In genomic region chr16:2911580-2912329, GRCh38 we compare ENCODE assay signal across 8 cellular contexts. TPM values are rescaled to one million over a fixed set of nuclear protein-coding genes. Genes with fewer than 3 reads are reported as not detected.
A peak's percentile ranks its signal among the peaks of the same experiment; 100 is the strongest.
DNase-seq lines count a peak whose midpoint lies in the region; ATAC-seq and TF ChIP-seq lines count a peak whose summit lies in the region.

Gene FLYWCH1, plus strand, starts transcription at chr16:2911931. Its CDS starts 17,755 bp downstream, at chr16:2929686.

- peaks cover 0 to 28% of the 10 kb centered on the region in 2 donors for H3K36me3 ChIP-seq in adrenal gland (replicated peaks in 1 of 2)
- peaks cover 0 to 11% (median 0%) of the 10 kb centered on the region in 4 donors for H3K36me3 ChIP-seq in transverse colon

- in situ Hi-C loops in transverse colon (cut with MboI; ENCODE audit: low pct_ligation_motif_present in 1 of 4, low pct_unique_long_range_greater_than_20kb in 1 of 4, low sequenced_read_pairs in 3 of 4): no loop called here

- peak; percentile 82 for ATAC-seq in HG02884 (IDR thresholded peaks at IDR 0.05; ENCODE audit: unreplicated experiment)

- H3K27ac ChIP-seq in adrenal gland: peak within 1 kb of the TSS; percentile 55 to 95 (median 85)
- peak within 1 kb of the TSS; percentile 87 to 94 (median 92) for H3K27ac ChIP-seq in transverse colon

- H3K4me3 ChIP-seq in adrenal gland: peak within 1 kb of the TSS in 3 of 4 donors; percentile 40 to 93 (median 82)
- peak within 1 kb of the TSS; percentile 71 to 96 (median 84) for H3K4me3 ChIP-seq in transverse colon

- peaks cover 7 to 12% of the 10 kb centered on the region in 2 donors for H3K4me1 ChIP-seq in adrenal gland (replicated peaks in 1 of 2)
- H3K4me1 ChIP-seq in transverse colon: peaks cover 0 to 16% (median 7%) of the 10 kb centered on the region in 4 donors

- H3K27me3 ChIP-seq in adrenal gland: no peaks in the 10 kb centered on the region
- H3K27me3 ChIP-seq in transverse colon: peaks cover 4% of the 10 kb centered on the region

- TF ChIP-seq CTCF in adrenal gland (IDR thresholded peaks at IDR 0.05) (peak in 1 of 6 experiments; percentile 28), transverse colon (IDR thresholded peaks at IDR 0.05) (no peak)

- no peak for TF ChIP-seq EP300 in transverse colon (IDR thresholded peaks at IDR 0.05; ENCODE audit: low read depth)

- DNase-seq in NCI-H146 treated with DMSO at 0.1 percent for 48 hours (lab: John Stamatoyannopoulos, UW; ENCODE audit: unreplicated experiment): peak; percentile 95
- DNase-seq in T-helper 1 cell: peak; percentile 94 to 99 (median 97)
- DNase-seq in adrenal gland: peak; percentile 97 to 99 (median 99)
- peak; percentile 99 for DNase-seq in cardiac septum (ENCODE audit: low spot score)
- peak; percentile 97 for DNase-seq in pons (ENCODE audit: low spot score)
- DNase-seq in transverse colon: peak; percentile 99

- WGBS in adrenal gland, 4 donors: 0% methylated on average over 4 to 86 of the region's 87 CpGs
- WGBS in transverse colon (ENCODE audit: low coverage in 1 of 2), 2 donors: 0% methylated on average over 43 of the region's 87 CpGs; no CpG with 5 or more reads in 1 of the 2 donors

- H3K9me3 ChIP-seq in adrenal gland (replicated peaks in 1 of 3) (no peaks in the 10 kb centered on the region), transverse colon (no peaks in the 10 kb centered on the region)

- TF ChIP-seq POLR2A in GM15510 (IDR thresholded peaks at IDR 0.05; ENCODE audit: borderline replicate concordance, extremely low read depth, insufficient read length) (peak; percentile 79), adrenal gland (IDR thresholded peaks at IDR 0.05) (peak; percentile 85 to 86), transverse colon (IDR thresholded peaks at IDR 0.05) (peak; percentile 20)

- intact Hi-C loops in adrenal gland (cut with DNase I) (no loop called here), cardiac septum (cut with DNase I) (loop anchor here (5.0 kb wide), 2 partner anchors 44 to 159 kb away; partner anchors contain the start of gene SRRM2), transverse colon (cut with DNase I; ENCODE audit: low total_unique reads) (no loop called here)

RNA-seq across cellular contexts. Expression of gene FLYWCH1, which starts in this region (rescaled TPM):
- 10 to 100 TPM; 31.9 to 89.8 (median 50.4) TPM for total RNA-seq in adrenal gland
- 10 to 100 TPM in 2 of 3 donors, 1 to 10 TPM in 1; 3.3 to 79.7 (median 55.6) TPM for polyA plus RNA-seq in adrenal gland
- 43.5 TPM for total RNA-seq in cardiac septum
- total RNA-seq in transverse colon: 10 to 100 TPM; 29.1 to 59.1 (median 34.6) TPM

Comparison
In these comparisons a context has a peak if more than half of its experiments do, and no peak if none do; other contexts are left out.
1. Peak in every context shown above with its lines: DNase-seq, ATAC-seq, H3K4me3 ChIP-seq and H3K27ac ChIP-seq.
2. POLR2A ChIP-seq: peak in every context shown above with its lines; median percentile 86 in adrenal gland; 79 in GM15510; 20 in transverse colon.